In the genomic region with DNA sequence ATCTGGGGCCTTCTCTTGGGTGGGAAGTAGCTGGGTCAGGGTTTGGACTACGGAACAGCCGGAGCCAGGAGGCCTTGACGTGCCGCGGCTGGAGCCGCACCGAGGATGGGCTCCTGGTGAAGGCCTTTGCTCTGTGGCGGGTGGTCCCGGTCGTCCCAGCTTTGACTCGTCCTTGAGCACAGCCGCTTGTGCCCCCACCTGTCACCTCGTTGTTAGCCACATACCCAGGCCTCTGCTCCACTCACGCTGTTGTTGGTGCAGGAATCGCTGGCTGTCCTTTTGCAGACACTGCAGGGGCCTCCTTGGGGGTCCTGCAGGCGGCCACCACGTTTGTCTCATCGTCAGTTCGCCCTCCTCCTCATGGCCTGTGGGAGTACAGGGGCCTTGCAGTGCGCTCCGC, we compare ENCODE assay signal across 35 cellular contexts. TPM values are rescaled to one million over a fixed set of nuclear protein-coding genes. Genes with fewer than 3 reads are reported as not detected.
"Had no signal": no experiment of that assay in that cellular context is flagged by ENCODE, and none has a peak within 500 bp of the region (broad histone marks: within the 10 kb centered on the region; RNA-seq: fewer than 3 reads in every experiment).

No MANE protein-coding gene starts in this region.

- H3K4me3 ChIP-seq: coronary artery, dorsolateral prefrontal cortex, esophagus muscularis mucosa, gastrocnemius medialis, heart left ventricle had no signal

- H3K27me3 ChIP-seq: brain microvascular endothelial cell, dorsolateral prefrontal cortex, esophagus muscularis mucosa, foreskin keratinocyte, gastrocnemius medialis, heart left ventricle had no signal

- ATAC-seq: activated CD4-positive, alpha-beta T cell treated with anti-CD3 and anti-CD28 coated beads for 36 hours; activated CD8-positive, alpha-beta T cell treated with anti-CD3 and anti-CD28 coated beads, Interleukin-2, amount 10 ng/mL, durations not matched to agents 7 days and 5 days; activated T-cell treated with anti-CD3 and anti-CD28 coated beads, Interleukin-2, amount 50 U/mL, for 4 hours; activated T-helper 17 cell treated with anti-CD3 and anti-CD28 coated beads, Interleukin-2, amount 50 U/mL, for 72 hours; foreskin keratinocyte; gastrocnemius medialis; heart left ventricle; T-cell had no signal

- H3K27ac ChIP-seq: brain microvascular endothelial cell, coronary artery, dorsolateral prefrontal cortex, esophagus muscularis mucosa, foreskin keratinocyte, gastrocnemius medialis, heart left ventricle had no signal

- H3K4me3 Mint-ChIP-seq: activated CD4-positive, alpha-beta memory T cell treated with anti-CD3 and anti-CD28 coated beads for 36 hours; activated CD4-positive, alpha-beta T cell treated with anti-CD3 and anti-CD28 coated beads for 36 hours; activated CD4-positive, alpha-beta T cell treated with anti-CD3 and anti-CD28 coated beads, Interleukin-2, amount 10 ng/mL, durations not matched to agents 24 days and 14 days; activated CD8-positive, alpha-beta T cell treated with anti-CD3 and anti-CD28 coated beads, Interleukin-2, amount 10 ng/mL, durations not matched to agents 7 days and 5 days; activated naive CD8-positive, alpha-beta T cell; activated T-cell treated with anti-CD3 and anti-CD28 coated beads, Interleukin-2, amount 50 U/mL, for 4 hours; activated T-helper 17 cell treated with anti-CD3 and anti-CD28 coated beads, Interleukin-2, amount 50 U/mL, for 72 hours; central memory CD8-positive, alpha-beta T cell; dendritic cell treated with granulocyte-macrophage colony-stimulating factor and Interleukin-4, amounts not matched to agents 40 ng/mL and 50 ng/mL, for 4 days; T-helper 1 cell treated with Interleukin-12 subunit alpha and Interleukin-12 subunit beta and Interleukin-4 antibody, amounts not matched to agents 30 μg/mL and 1 μg/mL, for 36 hours; T-helper 2 cell treated with Interferon-gamma antibody and Interleukin-4, amounts not matched to agents 5 μg/mL and 100 μg/mL, for 36 hours had no signal

- H3K4me1 Mint-ChIP-seq: activated CD4-positive, alpha-beta T cell treated with anti-CD3 and anti-CD28 coated beads for 36 hours had no signal

- H3K27me3 Mint-ChIP-seq: activated CD4-positive, alpha-beta memory T cell treated with anti-CD3 and anti-CD28 coated beads for 36 hours; activated CD4-positive, alpha-beta T cell treated with anti-CD3 and anti-CD28 coated beads for 36 hours; activated CD4-positive, alpha-beta T cell treated with anti-CD3 and anti-CD28 coated beads, Interleukin-2, amount 10 ng/mL, durations not matched to agents 24 days and 14 days; activated naive CD8-positive, alpha-beta T cell; activated T-helper 17 cell treated with anti-CD3 and anti-CD28 coated beads, Interleukin-2, amount 50 U/mL, for 72 hours; central memory CD8-positive, alpha-beta T cell; dendritic cell treated with granulocyte-macrophage colony-stimulating factor and Interleukin-4, amounts not matched to agents 40 ng/mL and 50 ng/mL, for 4 days; T-cell had no signal

- H3K9me3 ChIP-seq: esophagus muscularis mucosa, gastrocnemius medialis, heart left ventricle had no signal

- H3K27ac Mint-ChIP-seq: activated CD4-positive, alpha-beta memory T cell treated with anti-CD3 and anti-CD28 coated beads for 36 hours; activated CD4-positive, alpha-beta T cell treated with anti-CD3 and anti-CD28 coated beads, Interleukin-2, amount 10 ng/mL, durations not matched to agents 24 days and 14 days; activated naive CD8-positive, alpha-beta T cell; activated T-helper 17 cell treated with anti-CD3 and anti-CD28 coated beads, Interleukin-2, amount 50 U/mL, for 72 hours; dendritic cell treated with granulocyte-macrophage colony-stimulating factor and Interleukin-4, amounts not matched to agents 40 ng/mL and 50 ng/mL, for 4 days; T-cell; T-helper 1 cell treated with Interleukin-12 subunit alpha and Interleukin-12 subunit beta and Interleukin-4 antibody, amounts not matched to agents 30 μg/mL and 1 μg/mL, for 36 hours; T-helper 2 cell treated with Interferon-gamma antibody and Interleukin-4, amounts not matched to agents 5 μg/mL and 100 μg/mL, for 36 hours had no signal

- H3K9me3 Mint-ChIP-seq: activated CD4-positive, alpha-beta memory T cell treated with anti-CD3 and anti-CD28 coated beads for 36 hours; activated CD4-positive, alpha-beta T cell treated with anti-CD3 and anti-CD28 coated beads, Interleukin-2, amount 10 ng/mL, durations not matched to agents 24 days and 14 days; activated T-cell treated with anti-CD3 and anti-CD28 coated beads, Interleukin-2, amount 50 U/mL, for 4 hours; activated T-helper 17 cell treated with anti-CD3 and anti-CD28 coated beads, Interleukin-2, amount 50 U/mL, for 72 hours; central memory CD8-positive, alpha-beta T cell; dendritic cell treated with granulocyte-macrophage colony-stimulating factor and Interleukin-4, amounts not matched to agents 40 ng/mL and 50 ng/mL, for 4 days; T-cell; T-helper 1 cell treated with Interleukin-12 subunit alpha and Interleukin-12 subunit beta and Interleukin-4 antibody, amounts not matched to agents 30 μg/mL and 1 μg/mL, for 36 hours; T-helper 2 cell treated with Interferon-gamma antibody and Interleukin-4, amounts not matched to agents 5 μg/mL and 100 μg/mL, for 36 hours had no signal

- DNase-seq: activated CD4-positive, alpha-beta memory T cell treated with anti-CD3 and anti-CD28 coated beads for 36 hours; activated CD4-positive, alpha-beta T cell treated with anti-CD3 and anti-CD28 coated beads for 36 hours; activated CD4-positive, alpha-beta T cell treated with anti-CD3 and anti-CD28 coated beads, Interleukin-2, amount 10 ng/mL, durations not matched to agents 24 days and 14 days; activated CD4-positive, CD25-positive, alpha-beta regulatory T cell; activated CD4-positive, CD25-positive, alpha-beta regulatory T cell treated with anti-CD3 and anti-CD28 coated beads, Interleukin-2, amount 50 U/mL, for 72 hours; activated CD8-positive, alpha-beta T cell treated with anti-CD3 and anti-CD28 coated beads, Interleukin-2, amount 10 ng/mL, durations not matched to agents 7 days and 5 days; activated effector memory CD4-positive, alpha-beta T cell treated with Interleukin-2 at 50 U/mL for 16 hours; activated gamma-delta T cell treated with Interleukin-2 at 50 U/mL for 16 hours; activated naive CD4-positive, alpha-beta T cell treated with anti-CD3 and anti-CD28 coated beads, Interleukin-2, amount 50 U/mL, for 16 hours; activated naive CD4-positive, alpha-beta T cell treated with Interleukin-2 at 50 U/mL for 16 hours; activated T-cell treated with anti-CD3 and anti-CD28 coated beads, Interleukin-2, amount 50 U/mL, for 4 hours; amniotic stem cell; anterior cingulate cortex; brain microvascular endothelial cell; dorsolateral prefrontal cortex; effector memory CD4-positive, alpha-beta T cell; erythroblast; foreskin keratinocyte; gastrocnemius medialis; glutamatergic neuron; T-cell; T1000 had no signal

- H3K4me1 ChIP-seq: esophagus muscularis mucosa, foreskin keratinocyte, gastrocnemius medialis, heart left ventricle had no signal

RNA-seq across cellular contexts. Expression of a gene that starts 31.4 kb away (rescaled TPM):
- total RNA-seq: activated CD4-positive, alpha-beta memory T cell treated with anti-CD3 and anti-CD28 coated beads for 36 hours; activated CD4-positive, alpha-beta T cell treated with anti-CD3 and anti-CD28 coated beads for 36 hours; activated CD4-positive, alpha-beta T cell treated with anti-CD3 and anti-CD28 coated beads, Interleukin-2, amount 10 ng/mL, durations not matched to agents 24 days and 14 days; activated CD8-positive, alpha-beta T cell treated with anti-CD3 and anti-CD28 coated beads, Interleukin-2, amount 10 ng/mL, durations not matched to agents 7 days and 5 days; activated T-cell treated with anti-CD3 and anti-CD28 coated beads, Interleukin-2, amount 50 U/mL, for 4 hours; activated T-helper 17 cell treated with anti-CD3 and anti-CD28 coated beads, Interleukin-2, amount 50 U/mL, for 72 hours; astrocyte; bronchial epithelial cell; cardiac septum; dorsolateral prefrontal cortex; foreskin keratinocyte; heart left ventricle had no signal
- polyA plus RNA-seq: foreskin keratinocyte had no signal

RNA-seq across cellular contexts. Expression of a gene that starts 32.8 kb away (rescaled TPM):
- total RNA-seq: cerebellum had no signal
